8 cellular contexts compared by ENCODE assay signal in genomic region chrX:150982786-150983525, GRCh38. TPM values are rescaled to one million over a fixed set of nuclear protein-coding genes. Genes with fewer than 3 reads are reported as not detected.
DNase-seq lines count a peak whose midpoint lies in the region; ATAC-seq, FAIRE-seq and TF ChIP-seq lines count a peak whose summit lies in the region.

TSS of gene HMGB3 (plus strand) at chrX:150983335. CDS start at chrX:150985600, 2,265 bp downstream.

- peak; percentile 54 for DNase-seq in D721Med (ENCODE audit: insufficient read length, low spot score)
- peak; percentile 62 for DNase-seq in activated CD8-positive, alpha-beta memory T cell treated with anti-CD3 and anti-CD28 coated beads, Interleukin-2, amount 50 U/mL, for 4 hours
- DNase-seq in epithelial cell of prostate (ENCODE audit: low read depth, low spot score), result peak; percentile 64
- DNase-seq in mucosa of descending colon, result peak; percentile 88 to 93 (median 89)
- DNase-seq in stimulated activated CD8-positive, alpha-beta memory T cell treated with anti-CD3 and anti-CD28 coated beads, Interleukin-4, amount 100 ng/mL, for 24 hours (ENCODE audit: low read depth), result peak; percentile 66

- H3K9me3 ChIP-seq in HUES6 (ENCODE audit: control insufficient read depth, insufficient read depth, low read depth, low read length) (no peaks in the 10 kb centered on the region), OCI-LY1 (ENCODE audit: low read length) (no peaks in the 10 kb centered on the region), mucosa of descending colon (no peaks in the 10 kb centered on the region)

- intact Hi-C loops in mucosa of descending colon (cut with DNase I, micrococcal nuclease), result no loop called here

- H3K79me2 ChIP-seq in OCI-LY1 (ENCODE audit: insufficient read depth, low read length), result no peaks in the 10 kb centered on the region

- H3F3A ChIP-seq in OCI-LY1 (ENCODE audit: insufficient read depth, low read length), result no peaks in the 10 kb centered on the region

- H3K9ac ChIP-seq in HUES6 (ENCODE audit: low read length) (peak within 1 kb of the TSS; percentile 93), OCI-LY1 (ENCODE audit: low read length) (peak within 1 kb of the TSS; percentile 83)

- peak within 1 kb of the TSS; percentile 80 for H3K4me3 ChIP-seq in HUES6 (ENCODE audit: low read depth, low read length)
- H3K4me3 ChIP-seq in OCI-LY1 (ENCODE audit: low read depth, low read length, poor library complexity, severe bottlenecking), result peak within 1 kb of the TSS; percentile 77
- H3K4me3 ChIP-seq in mucosa of descending colon, result peak within 1 kb of the TSS; percentile 24

- FAIRE-seq in D721Med (lab: Jason Lieb, UNC), result no peak

- peaks cover 33% of the 10 kb centered on the region for H3K36me3 ChIP-seq in HUES6 (ENCODE audit: control insufficient read depth, insufficient read depth, low read length)
- peaks cover 17% of the 10 kb centered on the region; the same call in 1 of the 2 replicates for H3K36me3 ChIP-seq in OCI-LY1 (ENCODE audit: insufficient read depth, low read length)
- H3K36me3 ChIP-seq in mucosa of descending colon (ENCODE audit: low read depth), result no peaks in the 10 kb centered on the region

- peak within 1 kb of the TSS; percentile 55; the same call in 1 of the 2 replicates for H2AFZ ChIP-seq in OCI-LY1 (ENCODE audit: low read length)

- ATAC-seq in GM21447 (IDR thresholded peaks at IDR 0.05; ENCODE audit: unreplicated experiment) (peak; percentile 95), mucosa of descending colon (peak; percentile 99)

- H4K20me1 ChIP-seq in OCI-LY1 (ENCODE audit: insufficient read depth, low read length), result no peaks in the 10 kb centered on the region

- peak within 1 kb of the TSS; percentile 95 for H3K4me2 ChIP-seq in OCI-LY1 (ENCODE audit: low read length)

- H3K9me2 ChIP-seq in OCI-LY1 (ENCODE audit: low read depth, low read length), result no peaks in the 10 kb centered on the region

- H3K27ac ChIP-seq in HUES6 (ENCODE audit: low read depth, low read length), result peak within 1 kb of the TSS; percentile 99
- H3K27ac ChIP-seq in OCI-LY1 (ENCODE audit: low read depth, low read length, poor library complexity, severe bottlenecking), result no peak within 1 kb of the TSS
- H3K27ac ChIP-seq in epithelial cell of prostate, result peak within 1 kb of the TSS; percentile 67

- no peak for TF ChIP-seq CTCF in D721Med (IDR thresholded peaks at IDR 0.05; ENCODE audit: insufficient read depth, missing control alignments)
- no peak for TF ChIP-seq CTCF in OCI-LY1 (IDR thresholded peaks at IDR 0.05; ENCODE audit: low read length)
- TF ChIP-seq CTCF in mucosa of descending colon (IDR thresholded peaks at IDR 0.05), result no peak

- peaks cover 13% of the 10 kb centered on the region for H3K4me1 ChIP-seq in HUES6 (ENCODE audit: control insufficient read depth, insufficient read depth, low read length)
- peaks cover 16% of the 10 kb centered on the region for H3K4me1 ChIP-seq in OCI-LY1 (ENCODE audit: insufficient read depth, low read length, severe bottlenecking)
- no peaks in the 10 kb centered on the region for H3K4me1 ChIP-seq in mucosa of descending colon (ENCODE audit: low read depth)

- peaks cover 11% of the 10 kb centered on the region for H3K27me3 ChIP-seq in HUES6 (ENCODE audit: control insufficient read depth, insufficient read depth, low read length)
- H3K27me3 ChIP-seq in OCI-LY1 (ENCODE audit: insufficient read depth, low read length), result no peaks in the 10 kb centered on the region

RNA-seq across cellular contexts. Expression of gene HMGB3, which starts in this region (rescaled TPM):
- total RNA-seq in mucosa of descending colon, result 10 to 100 TPM in 2 of 3 donors, 1 to 10 TPM in 1; 9.8 to 51.2 (median 29.1) TPM

Comparison
In these comparisons a context has a peak if more than half of its experiments do, and no peak if none do; other contexts are left out.
1. H3K4me3 ChIP-seq: peak in every context shown above with its lines; median percentile 80 in HUES6; 77 in OCI-LY1; 24 in mucosa of descending colon.